ENCODE assay signal across 14 cellular contexts in genomic region chr11:43723617-43724016, GRCh38.
"Had no signal": no experiment of that assay in that cellular context is flagged by ENCODE, and none has a peak within 500 bp of the region (broad histone marks: within the 10 kb centered on the region; RNA-seq: fewer than 3 reads in every experiment).

No MANE protein-coding gene starts in this region.

- DNase-seq: activated CD4-positive, alpha-beta T cell treated with anti-CD3 and anti-CD28 coated beads, Interleukin-2, amount 50 U/mL, for 48 hours; activated naive CD4-positive, alpha-beta T cell treated with Interleukin-2 at 50 U/mL for 16 hours; anterior cingulate cortex; mammary epithelial cell; naive thymus-derived CD4-positive, alpha-beta T cell; posterior cingulate gyrus; right lobe of liver; upper lobe of right lung had no signal

- H3K27ac Mint-ChIP-seq: activated T-helper 17 cell treated with anti-CD3 and anti-CD28 coated beads, Interleukin-2, amount 50 U/mL, for 72 hours; naive thymus-derived CD4-positive, alpha-beta T cell; stimulated activated naive CD8-positive, alpha-beta T cell treated with anti-CD3 and anti-CD28 coated beads, Interleukin-15, Interleukin-2, amounts not matched to agents 100 ng/mL and 50 ng/mL, for 24 hours had no signal

- H3K36me3 ChIP-seq: breast epithelium, gastroesophageal sphincter, neutrophil, right lobe of liver, suprapubic skin, upper lobe of right lung had no signal

- H3K4me1 ChIP-seq: breast epithelium, suprapubic skin, upper lobe of right lung had no signal

- H3K4me3 ChIP-seq: breast epithelium, gastroesophageal sphincter, right lobe of liver, suprapubic skin, upper lobe of right lung had no signal

- ATAC-seq: activated T-helper 17 cell treated with anti-CD3 and anti-CD28 coated beads, Interleukin-2, amount 50 U/mL, for 72 hours; gastroesophageal sphincter; naive thymus-derived CD4-positive, alpha-beta T cell; right lobe of liver; upper lobe of right lung had no signal

- H3K27me3 ChIP-seq: breast epithelium, gastroesophageal sphincter, neutrophil, right lobe of liver, suprapubic skin, upper lobe of right lung had no signal

- H3K27me3 Mint-ChIP-seq: activated T-helper 17 cell treated with anti-CD3 and anti-CD28 coated beads, Interleukin-2, amount 50 U/mL, for 72 hours; naive thymus-derived CD4-positive, alpha-beta T cell; stimulated activated naive CD8-positive, alpha-beta T cell treated with anti-CD3 and anti-CD28 coated beads, Interleukin-15, Interleukin-2, amounts not matched to agents 100 ng/mL and 50 ng/mL, for 24 hours had no signal

- H3K27ac ChIP-seq: breast epithelium, gastroesophageal sphincter, neutrophil, right lobe of liver, suprapubic skin, upper lobe of right lung had no signal

- H3K4me3 Mint-ChIP-seq: activated T-helper 17 cell treated with anti-CD3 and anti-CD28 coated beads, Interleukin-2, amount 50 U/mL, for 72 hours; naive thymus-derived CD4-positive, alpha-beta T cell; stimulated activated naive CD8-positive, alpha-beta T cell treated with anti-CD3 and anti-CD28 coated beads, Interleukin-15, Interleukin-2, amounts not matched to agents 100 ng/mL and 50 ng/mL, for 24 hours had no signal
